In the genomic region with DNA sequence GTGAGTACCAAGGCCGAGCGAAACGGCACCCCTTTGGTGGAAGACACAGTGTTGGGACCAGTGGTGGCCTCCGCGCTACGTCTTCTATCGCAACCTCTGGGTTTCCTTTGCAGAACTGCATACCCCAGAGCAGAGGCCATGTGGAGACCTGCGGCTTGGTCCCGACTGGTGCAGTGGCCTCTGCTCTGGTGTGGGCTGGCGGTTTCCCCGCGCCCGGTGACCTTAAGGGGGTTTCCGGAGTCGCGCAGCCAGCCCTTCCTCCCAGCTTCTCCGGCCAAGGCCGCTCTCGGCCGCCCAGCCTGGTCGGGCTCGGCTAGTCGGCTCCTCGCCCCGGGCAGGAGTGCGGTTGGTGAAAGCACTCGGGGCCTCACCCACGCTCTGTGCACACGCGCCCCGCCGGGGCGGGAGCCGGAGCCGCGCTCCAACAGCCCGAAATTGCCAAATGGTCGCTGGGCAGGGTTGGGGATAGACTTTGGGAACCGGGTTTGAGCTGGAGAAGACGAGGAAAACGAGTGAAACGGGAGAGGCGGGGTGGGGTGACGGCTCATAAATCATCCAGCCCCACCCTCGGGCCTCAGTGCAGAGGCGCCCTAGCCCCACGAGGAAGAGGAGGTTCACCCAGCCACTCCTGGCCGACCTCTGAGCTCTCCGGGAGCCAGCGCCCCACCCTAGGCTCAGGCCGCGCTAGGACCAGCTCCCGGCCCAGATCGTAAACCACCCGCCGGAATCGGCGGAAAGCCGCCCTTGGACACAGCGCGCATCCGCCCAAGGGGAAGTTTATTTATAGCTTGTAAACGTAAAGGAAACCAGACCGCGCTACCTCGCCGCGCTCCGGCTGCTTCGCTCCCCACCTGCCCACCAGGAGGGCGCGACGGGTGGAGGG, we compare ENCODE assay signal across 8 cellular contexts.
DNase-seq lines count a peak whose midpoint lies in the region; ATAC-seq and TF ChIP-seq lines count a peak whose summit lies in the region.

No MANE protein-coding gene starts in this region.

- H3K79me2 ChIP-seq in DND-41 (ENCODE audit: insufficient read depth, low read length) = no peaks in the 10 kb centered on the region

- H3K27me3 ChIP-seq in DND-41 (ENCODE audit: insufficient read depth, low read length, poor library complexity) (no peaks in the 10 kb centered on the region), MG63 (no peaks in the 10 kb centered on the region), ectodermal cell (ENCODE audit: control insufficient read depth, insufficient read depth, low read length, poor library complexity, severe bottlenecking) (peaks cover 69% of the 10 kb centered on the region), thymus (ENCODE audit: control insufficient read depth, insufficient read depth) (peaks cover 16% of the 10 kb centered on the region)

- H3K4me1 ChIP-seq in DND-41 (ENCODE audit: insufficient read depth, low read length) (peaks cover 11% of the 10 kb centered on the region), ectodermal cell (ENCODE audit: control insufficient read depth, insufficient read depth, low read length) (peaks cover 27% of the 10 kb centered on the region), mesodermal cell (ENCODE audit: control insufficient read depth, insufficient read depth, low read length, poor library complexity, severe bottlenecking) (peaks cover 27% of the 10 kb centered on the region), thymus (ENCODE audit: control insufficient read depth, insufficient read depth, low read length) (no peaks in the 10 kb centered on the region)

- H4K20me1 ChIP-seq in DND-41 (ENCODE audit: insufficient read depth, low read length) = no peaks in the 10 kb centered on the region

- H3K36me3 ChIP-seq in DND-41 (ENCODE audit: insufficient read depth, low read length) (no peaks in the 10 kb centered on the region), MG63 (no peaks in the 10 kb centered on the region), ectodermal cell (ENCODE audit: control insufficient read depth, insufficient read depth, low read length) (no peaks in the 10 kb centered on the region), mesodermal cell (ENCODE audit: control insufficient read depth, insufficient read depth, low read length) (no peaks in the 10 kb centered on the region), thymus (ENCODE audit: control insufficient read depth, insufficient read depth) (no peaks in the 10 kb centered on the region)

- no peak for ATAC-seq in DND-41 (ENCODE audit: insufficient read depth, low read depth)
- ATAC-seq in GM21447 (IDR thresholded peaks at IDR 0.05; ENCODE audit: unreplicated experiment) = peak; percentile 46
- no peak for ATAC-seq in HG02970 (IDR thresholded peaks at IDR 0.05; ENCODE audit: low FRiP score, unreplicated experiment)

- no peak for DNase-seq in DND-41
- peak; percentile 70 for DNase-seq in MG63
- peak; percentile 78 for DNase-seq in UCSD-AML1 (lab: John Stamatoyannopoulos, UW; ENCODE audit: unreplicated experiment)

- no peak for TF ChIP-seq CTCF in DND-41 (IDR thresholded peaks at IDR 0.05; ENCODE audit: borderline replicate concordance, extremely low read depth, low read length, poor library complexity, severe bottlenecking)

- H3K4me2 ChIP-seq in DND-41 (ENCODE audit: insufficient read depth, low read length) = peak overlapping the region; percentile 67

- H3K4me3 ChIP-seq in DND-41 (ENCODE audit: low read depth in 1 of 2, low read length in 2 of 2) (peak overlapping the region in 1 of 2 experiments; percentile 61; a peak in 2 of 4 replicates), MG63 (peak overlapping the region; percentile 55), ectodermal cell (ENCODE audit: insufficient read depth, low read depth, low read length) (peak overlapping the region; percentile 50), mesodermal cell (ENCODE audit: extremely low read depth, insufficient read depth, low read length, poor library complexity, severe bottlenecking) (peak overlapping the region; percentile 35), thymus (ENCODE audit: low read length) (peak overlapping the region; percentile 51)

- H3K9ac ChIP-seq in DND-41 (ENCODE audit: low read depth, low read length) = peak overlapping the region; percentile 73; the same call in 1 of the 2 replicates

- H3K27ac ChIP-seq in DND-41 (ENCODE audit: low read length) (no peak overlapping the region), ectodermal cell (ENCODE audit: insufficient read depth, low read depth, low read length, poor library complexity, severe bottlenecking) (no peak overlapping the region), mesodermal cell (ENCODE audit: low read depth, low read length, severe bottlenecking) (peak overlapping the region; percentile 59), thymus (ENCODE audit: low read depth) (peak overlapping the region; percentile 31)

- H2AFZ ChIP-seq in DND-41 (ENCODE audit: low read depth, low read length) = no peak overlapping the region

- 1% methylated on average over 73 of the region's 73 CpGs for WGBS in ectodermal cell, 2 experiments
- WGBS in mesodermal cell (ENCODE audit: insufficient coverage in 2 of 2), 2 experiments = 0 to 2% methylated on average over 9 to 10 of the region's 73 CpGs
- under 1% methylated on average over 73 of the region's 73 CpGs for WGBS in thymus

- H3K9me3 ChIP-seq in DND-41 (ENCODE audit: insufficient read depth, low read length, severe bottlenecking) = no peaks in the 10 kb centered on the region
- no peaks in the 10 kb centered on the region for H3K9me3 ChIP-seq in MG63
- no peaks in the 10 kb centered on the region for H3K9me3 ChIP-seq in ectodermal cell (ENCODE audit: control insufficient read depth, low read length)
- H3K9me3 ChIP-seq in mesodermal cell (ENCODE audit: control insufficient read depth, low read length) = no peaks in the 10 kb centered on the region
- no peaks in the 10 kb centered on the region for H3K9me3 ChIP-seq in thymus (ENCODE audit: control insufficient read depth)

Comparison
In these comparisons a context has a peak if more than half of its experiments do, and no peak if none do; other contexts are left out.
1. H3K27ac ChIP-seq: peak in mesodermal cell (single experiment) and thymus (single experiment); none in DND-41 (single experiment) and ectodermal cell (single experiment).